In the genomic region with DNA sequence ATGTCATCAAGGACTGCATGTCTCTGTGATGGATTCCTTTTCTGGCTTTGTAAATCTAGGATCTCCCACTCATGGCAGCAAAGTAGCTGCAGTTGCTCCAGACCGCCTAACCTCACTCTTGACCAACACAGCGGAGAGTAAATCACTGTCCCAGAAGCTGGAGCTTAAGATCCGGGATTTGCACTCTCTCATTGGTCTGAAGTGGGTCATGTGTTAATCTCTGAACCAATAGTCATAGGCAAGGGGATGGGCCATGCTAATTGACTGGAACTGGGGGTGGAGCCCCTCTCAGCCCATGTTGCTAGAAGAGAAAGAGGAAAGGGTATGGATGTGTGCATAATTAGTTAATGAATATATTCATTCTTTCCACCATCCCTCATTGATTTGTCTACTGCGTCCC, we compare ENCODE assay signal across 20 cellular contexts. TPM values are rescaled to one million over a fixed set of nuclear protein-coding genes. Genes with fewer than 3 reads are reported as not detected.
DNase-seq lines count a peak whose midpoint lies in the region; ATAC-seq and TF ChIP-seq lines count a peak whose summit lies in the region.
"Had no signal": no experiment of that assay in that cellular context is flagged by ENCODE, and none has a peak within 500 bp of the region (broad histone marks: within the 10 kb centered on the region; RNA-seq: fewer than 3 reads in every experiment).

No MANE protein-coding gene starts in this region.

- peaks cover 32% of the 10 kb centered on the region for H3K36me3 Mint-ChIP-seq in effector memory CD8-positive, alpha-beta T cell (ENCODE audit: insufficient read depth)

- H3K4me1 Mint-ChIP-seq in effector memory CD8-positive, alpha-beta T cell (ENCODE audit: low read depth in 2 of 2) = peaks cover 40 to 58% of the 10 kb centered on the region in 2 donors

- POLR2A ChIA-PET in A673 (lab: Charles Lee; ENCODE audit: low non-redundant PET) = interaction anchor here (0.5 kb wide), 1 partner anchor 371 kb away, joined by 4 read pairs; no protein-coding TSS in a partner anchor

- peak overlapping the region; percentile 51 to 82 for H3K27ac Mint-ChIP-seq in effector memory CD8-positive, alpha-beta T cell

- H3K27me3 ChIP-seq in A673 (replicated peaks; ENCODE audit: insufficient read depth, low read depth, low read length, poor library complexity) (no peaks in the 10 kb centered on the region), suprapubic skin (peaks cover 2% of the 10 kb centered on the region)

- H3K4me3 ChIP-seq in A673 (ENCODE audit: low read depth, low read length, poor library complexity, severe bottlenecking) = no peak overlapping the region
- no peak overlapping the region for H3K4me3 ChIP-seq in suprapubic skin
- H3K4me3 ChIP-seq: heart left ventricle, psoas muscle had no signal

- 85% methylated on average over 4 of the region's 4 CpGs for WGBS in suprapubic skin

- peaks cover 4% of the 10 kb centered on the region for H3K36me3 ChIP-seq in A673 (ENCODE audit: insufficient read depth, low read length, poor library complexity, severe bottlenecking)
- no peaks in the 10 kb centered on the region for H3K36me3 ChIP-seq in suprapubic skin
- H3K36me3 ChIP-seq: heart left ventricle had no signal

- CTCF ChIA-PET in A673 (lab: Charles Lee) = no interaction called here

- no peaks in the 10 kb centered on the region for H3K9me3 Mint-ChIP-seq in effector memory CD8-positive, alpha-beta T cell

- no peak for TF ChIP-seq CTCF in A673 (conservative IDR thresholded peaks at IDR 0.05; ENCODE audit: low read depth, low read length)
- TF ChIP-seq CTCF in suprapubic skin (IDR thresholded peaks at IDR 0.05) = no peak

- intact Hi-C loops in A673 (cut with micrococcal nuclease; ENCODE audit: unreplicated experiment) = no loop called here

- DNase-seq in A673 (ENCODE audit: low spot score) (peak; percentile 72), Daoy (ENCODE audit: low read depth) (peak; percentile 26), NAMALWA (ENCODE audit: low spot score) (peak; percentile 67), KG1 (lab: John Stamatoyannopoulos, UW) (no peak), suprapubic skin (ENCODE audit: low spot score in 2 of 2) (no peak)
- DNase-seq in effector memory CD8-positive, alpha-beta T cell = no peak
- no peak for DNase-seq in activated naive CD4-positive, alpha-beta T cell treated with Interleukin-2 at 50 U/mL for 16 hours
- DNase-seq: activated effector memory CD4-positive, alpha-beta T cell treated with Interleukin-2 at 50 U/mL for 16 hours; Caco-2; effector memory CD4-positive, alpha-beta T cell; heart left ventricle; NCI-H1092; NCI-H2081; NCI-H510A treated with DMSO at 0.1 percent for 48 hours; psoas muscle; small intestine; stimulated activated CD4-positive, alpha-beta T cell treated with anti-CD3 and anti-CD28 coated beads, Interleukin-4, amount 100 ng/mL, for 1 hour had no signal

- TF ChIP-seq EP300 in suprapubic skin (IDR thresholded peaks at IDR 0.05) = no peak

- no peak for TF ChIP-seq POLR2A in GM18505 (IDR thresholded peaks at IDR 0.05; ENCODE audit: borderline replicate concordance, extremely low read depth, insufficient read depth, insufficient read length)
- no peak for TF ChIP-seq POLR2A in suprapubic skin (IDR thresholded peaks at IDR 0.05)

- no peak overlapping the region for H3K27ac ChIP-seq in A673 (ENCODE audit: low read depth, low read length, poor library complexity, severe bottlenecking)
- no peak overlapping the region for H3K27ac ChIP-seq in suprapubic skin
- H3K27ac ChIP-seq: heart left ventricle, psoas muscle had no signal

- BruUV-seq in A673 (replicated peaks; lab: Mats Ljungman, UMichigan) = no TSS peak

- H3K4me1 ChIP-seq in A673 (ENCODE audit: insufficient read depth, low read length, poor library complexity, severe bottlenecking) (peaks cover 12% of the 10 kb centered on the region), suprapubic skin (peaks cover 3% of the 10 kb centered on the region)
- H3K4me1 ChIP-seq: psoas muscle had no signal

- no peak overlapping the region for H3K4me3 Mint-ChIP-seq in effector memory CD8-positive, alpha-beta T cell

- H3K9me3 ChIP-seq in A673 (ENCODE audit: low read depth, low read length, poor library complexity, severe bottlenecking) = no peaks in the 10 kb centered on the region
- no peaks in the 10 kb centered on the region for H3K9me3 ChIP-seq in suprapubic skin
- H3K9me3 ChIP-seq: Caco-2 had no signal

- no peak for ATAC-seq in effector memory CD8-positive, alpha-beta T cell (replicated peaks)
- no peak for ATAC-seq in GM18505 (IDR thresholded peaks at IDR 0.05; ENCODE audit: unreplicated experiment)
- ATAC-seq: heart left ventricle, psoas muscle had no signal

- no peaks in the 10 kb centered on the region for H3K27me3 Mint-ChIP-seq in effector memory CD8-positive, alpha-beta T cell

RNA-seq across cellular contexts. Expression of a gene that starts 34.0 kb away (rescaled TPM):
- total RNA-seq in A673 (2021) = 51.6 and 54.9 TPM in 2 replicates
- total RNA-seq in Daoy (2014; rRNA removed; shearing (Covaris generic)) = 0.40 and 1.7 TPM in 2 replicates
- total RNA-seq in suprapubic skin = 1 to 10 TPM; 1.1 to 3.1 (median 1.2) TPM
- total RNA-seq: Caco-2, fibroblast of lung, lung microvascular endothelial cell had no signal

RNA-seq across cellular contexts. Expression of a gene that starts 39.3 kb away (rescaled TPM):
- total RNA-seq in A673 (2021) (0.95 and 1.7 TPM in 2 replicates), suprapubic skin (10 to 100 TPM; 52.4 to 77.2 (median 66.8) TPM)
- total RNA-seq in Daoy (2014; rRNA removed; shearing (Covaris generic)) = 1.3 and 1.8 TPM in 2 replicates
- total RNA-seq: fibroblast of lung had no signal

Comparison
In these comparisons a context has a peak if more than half of its experiments do, and no peak if none do; other contexts are left out.
1. DNase-seq: peak in A673 (single experiment), Daoy (single experiment) and NAMALWA (single experiment); none in effector memory CD8-positive, alpha-beta T cell (0 of 3), KG1 (single experiment), suprapubic skin (0 of 2) and activated naive CD4-positive, alpha-beta T cell treated with Interleukin-2 at 50 U/mL for 16 hours (single experiment).
2. RNA of a gene that starts 34.0 kb away (total RNA-seq): 51.6 to 54.9 TPM in A673; 1.1 to 3.1 TPM in suprapubic skin and 0.40 to 1.7 TPM in Daoy; every median in the first group is over 10 times any median in the second.
3. RNA of a gene that starts 39.3 kb away (total RNA-seq): 52.4 to 77.2 TPM in suprapubic skin; 1.3 to 1.8 TPM in Daoy and 0.95 to 1.7 TPM in A673; every median in the first group is over 10 times any median in the second.